7 cellular contexts compared by ENCODE assay signal in genomic region chr5:128158342-128158741, GRCh38.
"Had no signal": no experiment of that assay in that cellular context is flagged by ENCODE, and none has a peak within 500 bp of the region (broad histone marks: within the 10 kb centered on the region; RNA-seq: fewer than 3 reads in every experiment).

No MANE protein-coding gene starts in this region.

- FAIRE-seq: G401.6, GM12878, GM12892, GM18507, GM19239 had no signal

- H3K4me3 ChIP-seq: GM12878 had no signal

- DNase-seq: GDM1, GF-D8 had no signal

- ATAC-seq: GM12878 had no signal
